In genomic region chr12:94725375-94726168, GRCh38 we compare ENCODE assay signal across 8 cellular contexts.
DNase-seq lines count a peak whose midpoint lies in the region; ATAC-seq and TF ChIP-seq lines count a peak whose summit lies in the region.

No MANE protein-coding gene starts in this region.

- peak; percentile 59 to 88 (median 70) for ATAC-seq in right lobe of liver

- no peak for TF ChIP-seq POLR2A in right lobe of liver (IDR thresholded peaks at IDR 0.05)

- peak; percentile 37 for DNase-seq in HuH-7 (ENCODE audit: low spot score)
- DNase-seq in astrocyte of the cerebellum (ENCODE audit: low read depth): peak; percentile 20
- DNase-seq in right lobe of liver: no peak
- no peak for DNase-seq in NCI-H1092 (lab: John Stamatoyannopoulos, UW)
- DNase-seq in D341Med (ENCODE audit: low spot score): no peak
- no peak for DNase-seq in SKM-1 treated with dmso at 0.1 percent for 144 hours (lab: John Stamatoyannopoulos, UW; ENCODE audit: unreplicated experiment)
- no peak for DNase-seq in coronary artery (ENCODE audit: low spot score)

- TF ChIP-seq CTCF in C4-2B (conservative IDR thresholded peaks at IDR 0.05) (peak; percentile 66), astrocyte of the cerebellum (IDR thresholded peaks at IDR 0.05; ENCODE audit: low read depth, low read length, missing control alignments) (peak; percentile 63), right lobe of liver (IDR thresholded peaks at IDR 0.05) (peak; percentile 36 to 47 (median 40)), coronary artery (IDR thresholded peaks at IDR 0.05) (no peak)

- no peaks in the 10 kb centered on the region for H3K4me1 ChIP-seq in right lobe of liver

- intact Hi-C loops in right lobe of liver (cut with DNase I): no loop called here

- H3K9me3 ChIP-seq in right lobe of liver: no peaks in the 10 kb centered on the region

- H3K4me3 ChIP-seq in astrocyte of the cerebellum (ENCODE audit: low read depth, low read length): no peak overlapping the region
- H3K4me3 ChIP-seq in right lobe of liver: no peak overlapping the region
- no peak overlapping the region for H3K4me3 ChIP-seq in coronary artery

- H3K27me3 ChIP-seq in right lobe of liver: no peaks in the 10 kb centered on the region

- WGBS in right lobe of liver (ENCODE audit: insufficient coverage, low coverage, low lambda C conversion rate, missing lambda C conversion rate): 66% methylated on average over 8 of the region's 8 CpGs

- in situ Hi-C loops in astrocyte of the cerebellum (cut with HindIII; ENCODE audit: low sequenced_read_pairs): no loop called here

- no peaks in the 10 kb centered on the region for H3K36me3 ChIP-seq in right lobe of liver

- H3K27ac ChIP-seq in C4-2B (no peak overlapping the region), right lobe of liver (no peak overlapping the region), coronary artery (no peak overlapping the region)

Comparison
In these comparisons a context has a peak if more than half of its experiments do, and no peak if none do; other contexts are left out.
1. DNase-seq: peak in HuH-7 (single experiment) and astrocyte of the cerebellum (single experiment); none in right lobe of liver (0 of 3), NCI-H1092 (single experiment), D341Med (single experiment), SKM-1 treated with dmso at 0.1 percent for 144 hours (single experiment) and coronary artery (single experiment).